In genomic region chr19:5651361-5651760, GRCh38 we compare ENCODE assay signal across 2 cellular contexts.
TF ChIP-seq lines count a peak whose summit lies in the region.

No MANE protein-coding gene starts in this region.

TF ChIP-seq in GM23338, 12 proteins besides CTCF, POLR2A, EP300 and RAD21:
- no peak for TF ChIP-seq ZNF114 (CRISPR knock-in tag; IDR thresholded peaks at IDR 0.05)
- no peak for TF ChIP-seq STAT1 (IDR thresholded peaks at IDR 0.05; ENCODE audit: unreplicated experiment)
- no peak for TF ChIP-seq NANOG (IDR thresholded peaks at IDR 0.05; ENCODE audit: borderline replicate concordance)
- TF ChIP-seq, protein P1, sequence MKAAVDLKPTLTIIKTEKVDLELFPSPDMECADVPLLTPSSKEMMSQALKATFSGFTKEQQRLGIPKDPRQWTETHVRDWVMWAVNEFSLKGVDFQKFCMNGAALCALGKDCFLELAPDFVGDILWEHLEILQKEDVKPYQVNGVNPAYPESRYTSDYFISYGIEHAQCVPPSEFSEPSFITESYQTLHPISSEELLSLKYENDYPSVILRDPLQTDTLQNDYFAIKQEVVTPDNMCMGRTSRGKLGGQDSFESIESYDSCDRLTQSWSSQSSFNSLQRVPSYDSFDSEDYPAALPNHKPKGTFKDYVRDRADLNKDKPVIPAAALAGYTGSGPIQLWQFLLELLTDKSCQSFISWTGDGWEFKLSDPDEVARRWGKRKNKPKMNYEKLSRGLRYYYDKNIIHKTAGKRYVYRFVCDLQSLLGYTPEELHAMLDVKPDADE (IDR thresholded peaks at IDR 0.05): no peak
- TF ChIP-seq EZH2 (IDR thresholded peaks at IDR 0.05; ENCODE audit: low read depth, unreplicated experiment): no peak

TF ChIP-seq in K562, 482 proteins besides CTCF, POLR2A, EP300 and RAD21:
- TF ChIP-seq POLR2G (IDR thresholded peaks at IDR 0.05; ENCODE audit: low read depth, low read length) (peak; percentile 32; the same call in 1 of the 2 replicates), RBM22 (IDR thresholded peaks at IDR 0.05; ENCODE audit: low read depth, low read length, poor library complexity, severe bottlenecking) (peak; percentile 33)
- TF ChIP-seq, protein P2, sequence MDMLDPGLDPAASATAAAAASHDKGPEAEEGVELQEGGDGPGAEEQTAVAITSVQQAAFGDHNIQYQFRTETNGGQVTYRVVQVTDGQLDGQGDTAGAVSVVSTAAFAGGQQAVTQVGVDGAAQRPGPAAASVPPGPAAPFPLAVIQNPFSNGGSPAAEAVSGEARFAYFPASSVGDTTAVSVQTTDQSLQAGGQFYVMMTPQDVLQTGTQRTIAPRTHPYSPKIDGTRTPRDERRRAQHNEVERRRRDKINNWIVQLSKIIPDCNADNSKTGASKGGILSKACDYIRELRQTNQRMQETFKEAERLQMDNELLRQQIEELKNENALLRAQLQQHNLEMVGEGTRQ (CRISPR knock-in tag; IDR thresholded peaks at IDR 0.05): no peak
